31 cellular contexts compared by ENCODE assay signal in the genomic region with DNA sequence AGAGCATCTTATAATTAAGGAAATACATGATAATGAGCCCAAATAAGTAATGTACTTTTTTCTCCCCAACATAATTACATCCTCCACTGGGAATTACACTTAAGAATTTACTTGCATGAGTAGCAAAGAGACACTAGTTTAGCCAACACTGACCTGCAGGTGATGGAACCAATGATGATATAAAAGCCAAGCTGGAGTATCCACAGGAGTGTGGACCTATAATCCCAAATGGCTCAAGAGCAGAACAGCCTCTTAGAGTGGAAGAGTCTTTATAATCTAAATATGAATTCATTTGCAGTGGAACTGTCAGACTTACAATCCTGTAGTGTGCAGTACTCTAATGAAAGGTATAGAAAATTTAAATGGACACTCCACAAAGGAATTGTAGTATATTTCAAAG.
"Had no signal": no experiment of that assay in that cellular context is flagged by ENCODE, and none has a peak within 500 bp of the region (broad histone marks: within the 10 kb centered on the region; RNA-seq: fewer than 3 reads in every experiment).

No MANE protein-coding gene starts in this region.

- H3K4me3 ChIP-seq: ascending aorta, cardiac muscle cell had no signal

- DNase-seq: activated CD4-positive, alpha-beta memory T cell treated with anti-CD3 and anti-CD28 coated beads, Interleukin-2, amount 10 ng/mL, durations not matched to agents 7 days and 5 days; activated CD4-positive, alpha-beta T cell treated with anti-CD3 and anti-CD28 coated beads for 1 hour; activated CD4-positive, alpha-beta T cell treated with anti-CD3 and anti-CD28 coated beads for 36 hours; activated CD4-positive, alpha-beta T cell treated with anti-CD3 and anti-CD28 coated beads for 48 hours; activated CD4-positive, alpha-beta T cell treated with anti-CD3 and anti-CD28 coated beads, Interleukin-2, amount 10 ng/mL, durations not matched to agents 7 days and 5 days; activated CD4-positive, alpha-beta T cell treated with anti-CD3 and anti-CD28 coated beads, Interleukin-2, amount 50 U/mL, for 48 hours; activated CD4-positive, CD25-positive, alpha-beta regulatory T cell; activated CD8-positive, alpha-beta memory T cell treated with anti-CD3 and anti-CD28 coated beads for 24 hours; activated CD8-positive, alpha-beta memory T cell treated with anti-CD3 and anti-CD28 coated beads, Interleukin-2, amount 10 ng/mL, durations not matched to agents 7 days and 5 days; activated CD8-positive, alpha-beta memory T cell treated with anti-CD3 and anti-CD28 coated beads, Interleukin-2, amount 50 U/mL, for 48 hours; activated CD8-positive, alpha-beta T cell treated with anti-CD3 and anti-CD28 coated beads, Interleukin-2, amount 10 ng/mL, durations not matched to agents 7 days and 5 days; activated effector memory CD4-positive, alpha-beta T cell treated with Interleukin-2 at 50 U/mL for 16 hours; activated gamma-delta T cell; activated naive CD4-positive, alpha-beta T cell treated with anti-CD3 and anti-CD28 coated beads, Interleukin-2, amount 10 ng/mL, durations not matched to agents 7 days and 5 days; activated naive CD4-positive, alpha-beta T cell treated with Interleukin-2 at 50 U/mL for 16 hours; activated naive CD8-positive, alpha-beta T cell treated with anti-CD3 and anti-CD28 coated beads, Interleukin-2, amount 10 ng/mL, durations not matched to agents 7 days and 5 days; activated naive CD8-positive, alpha-beta T cell treated with anti-CD3 and anti-CD28 coated beads, Interleukin-2, amount 50 U/mL, for 24 hours; activated T-cell treated with anti-CD3 and anti-CD28 coated beads, Interleukin-2, amount 50 U/mL, for 24 hours; activated T-cell treated with anti-CD3 and anti-CD28 coated beads, Interleukin-2, amount 50 U/mL, for 48 hours; amygdala; anterior cingulate cortex; caudate nucleus; cerebellar nuclear complex; T-helper 1 cell; T-helper 2 cell; T-helper 9 cell; WERI-Rb-1 had no signal

- H3K27ac ChIP-seq: ascending aorta, cardiac muscle cell, WERI-Rb-1 had no signal

- ATAC-seq: activated CD4-positive, alpha-beta T cell treated with anti-CD3 and anti-CD28 coated beads for 36 hours; activated CD4-positive, CD25-positive, alpha-beta regulatory T cell treated with anti-CD3 and anti-CD28 coated beads, Interleukin-2, amount 50 U/mL, for 24 hours; activated CD8-positive, alpha-beta memory T cell treated with anti-CD3 and anti-CD28 coated beads, Interleukin-2, amount 10 ng/mL, durations not matched to agents 7 days and 5 days; activated CD8-positive, alpha-beta T cell treated with anti-CD3 and anti-CD28 coated beads, Interleukin-2, amount 10 ng/mL, durations not matched to agents 7 days and 5 days; activated naive CD8-positive, alpha-beta T cell treated with anti-CD3 and anti-CD28 coated beads, Interleukin-2, amount 50 U/mL, for 24 hours; WTC11 had no signal

- H3K27me3 ChIP-seq: ascending aorta, cardiac muscle cell had no signal

- H3K9me3 ChIP-seq: ascending aorta had no signal
